Comparison of ENCODE assay signal across 1 cellular context in genomic region chr17:18038861-18039534, GRCh38.
TF ChIP-seq lines count a peak whose summit lies in the region.

Gene ATPAF2 (minus strand): TSS chr17:18039168. CDS start chr17:18039013, 155 bp downstream.
Gene GID4 (plus strand): TSS chr17:18039408. CDS start chr17:18039465, 57 bp downstream.

TF ChIP-seq in K562, 482 proteins besides CTCF, POLR2A, EP300 and RAD21 (continued from another document and continues in another):
- TF ChIP-seq ARID4B (CRISPR knock-in tag; IDR thresholded peaks at IDR 0.05): peak; percentile 55; the same call in 1 of the 2 replicates
- no peak for TF ChIP-seq ZNF280B (CRISPR knock-in tag; IDR thresholded peaks at IDR 0.05)
- no peak for TF ChIP-seq ZNF175 (CRISPR knock-in tag; IDR thresholded peaks at IDR 0.05; ENCODE audit: low read depth)
- no peak for TF ChIP-seq ZNF146 (CRISPR knock-in tag; IDR thresholded peaks at IDR 0.05; ENCODE audit: unreplicated experiment)
- TF ChIP-seq ZFX (CRISPR knock-in tag; IDR thresholded peaks at IDR 0.05): peak; percentile 59
- TF ChIP-seq ZBTB11 (CRISPR knock-in tag; IDR thresholded peaks at IDR 0.05): peak in 1 of 3 experiments; percentile 71; a peak in 2 of 6 replicates
- TF ChIP-seq MBD2 (IDR thresholded peaks at IDR 0.05; ENCODE audit: borderline replicate concordance, low read depth): peak; percentile 97
- peak; percentile 54; the same call in 1 of the 2 replicates for TF ChIP-seq RB1 (IDR thresholded peaks at IDR 0.05; ENCODE audit: low read depth)
- TF ChIP-seq MAFF (IDR thresholded peaks at IDR 0.05; ENCODE audit: low read length): no peak
- TF ChIP-seq PTRF (tag; IDR thresholded peaks at IDR 0.05): no peak
- TF ChIP-seq ZNF253 (CRISPR knock-in tag; conservative IDR thresholded peaks at IDR 0.05): no peak
- TF ChIP-seq FOXO4 (CRISPR knock-in tag; IDR thresholded peaks at IDR 0.05): no peak
- TF ChIP-seq ZNF318 (IDR thresholded peaks at IDR 0.05; ENCODE audit: borderline replicate concordance in 1 of 2, low read depth in 1 of 2): no peak
- no peak for TF ChIP-seq ZNF79 (CRISPR knock-in tag; IDR thresholded peaks at IDR 0.05; ENCODE audit: low read depth)
- TF ChIP-seq ZNF3 (CRISPR knock-in tag; IDR thresholded peaks at IDR 0.05): no peak
- TF ChIP-seq NFE2 (IDR thresholded peaks at IDR 0.05; ENCODE audit: low read depth): no peak
- TF ChIP-seq E2F4 (CRISPR knock-in tag; IDR thresholded peaks at IDR 0.05; ENCODE audit: low read depth): no peak
- TF ChIP-seq HDAC3 (IDR thresholded peaks at IDR 0.05; ENCODE audit: borderline replicate concordance, partially characterized antibody): no peak
- no peak for TF ChIP-seq PURB (CRISPR knock-in tag; IDR thresholded peaks at IDR 0.05; ENCODE audit: low read depth)
- TF ChIP-seq HINFP (tag; conservative IDR thresholded peaks at IDR 0.05; ENCODE audit: low read depth): no peak
- TF ChIP-seq MTA3 (IDR thresholded peaks at IDR 0.05; ENCODE audit: borderline replicate concordance): peak; percentile 91
- TF ChIP-seq ELF4 (CRISPR knock-in tag; IDR thresholded peaks at IDR 0.05): 0 out of 2 replicates have a peak, but pooled peaks have one; percentile 27
- no peak for TF ChIP-seq RFX5 (IDR thresholded peaks at IDR 0.05; ENCODE audit: low read depth, low read length)
- TF ChIP-seq ZNF212 (CRISPR knock-in tag; IDR thresholded peaks at IDR 0.05): no peak
- TF ChIP-seq CAMTA2 (CRISPR knock-in tag; conservative IDR thresholded peaks at IDR 0.05): no peak
- no peak for TF ChIP-seq TAL1 (IDR thresholded peaks at IDR 0.05)
- TF ChIP-seq ZNF143 (CRISPR knock-in tag; IDR thresholded peaks at IDR 0.05): peak; percentile 97
- TF ChIP-seq JUND (IDR thresholded peaks at IDR 0.05; ENCODE audit: borderline replicate concordance, low read depth, low read length): no peak
- no peak for TF ChIP-seq JUND (tag; IDR thresholded peaks at IDR 0.05; ENCODE audit: borderline replicate concordance, low read depth, low read length)
- peak; percentile 94 for TF ChIP-seq NFYB (IDR thresholded peaks at IDR 0.05; ENCODE audit: extremely low read depth, insufficient read length)
- no peak for TF ChIP-seq FUS (optimal IDR thresholded peaks at IDR 0.05; ENCODE audit: low read depth, low read length)
- no peak for TF ChIP-seq ZNF133 (CRISPR knock-in tag; IDR thresholded peaks at IDR 0.05)
- TF ChIP-seq ELF2 (CRISPR knock-in tag; IDR thresholded peaks at IDR 0.05): no peak
- no peak for TF ChIP-seq ZFP1 (CRISPR knock-in tag; IDR thresholded peaks at IDR 0.05)
- TF ChIP-seq DIDO1 (tag; IDR thresholded peaks at IDR 0.05; ENCODE audit: low read depth): 0 out of 2 replicates have a peak, but pooled peaks have one; percentile 2
